Comparison of ENCODE assay signal across 25 cellular contexts in the genomic region with DNA sequence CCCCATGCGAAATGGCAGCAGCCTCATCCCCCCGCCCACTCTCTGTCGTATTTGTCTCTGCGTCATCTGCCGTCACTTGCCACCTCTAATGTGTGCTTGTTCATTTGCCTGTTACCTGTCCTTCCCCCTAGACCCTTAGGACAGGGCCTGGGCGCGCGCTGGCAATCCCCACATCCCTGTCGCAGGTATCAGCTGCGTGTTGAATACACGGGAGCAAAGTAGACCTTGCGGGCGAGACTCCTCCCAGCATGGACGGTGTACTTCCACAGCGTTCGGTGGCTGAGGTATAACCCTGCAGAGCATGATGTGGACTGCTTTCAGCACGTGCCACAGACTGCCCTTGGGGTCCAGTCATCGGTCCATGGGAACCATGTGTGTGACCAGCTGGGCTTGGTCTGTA.
A peak's percentile ranks its signal among the peaks of the same experiment; 100 is the strongest.
DNase-seq lines count a peak whose midpoint lies in the region; ATAC-seq and TF ChIP-seq lines count a peak whose summit lies in the region.
"Had no signal": no experiment of that assay in that cellular context is flagged by ENCODE, and none has a peak within 500 bp of the region (broad histone marks: within the 10 kb centered on the region; RNA-seq: fewer than 3 reads in every experiment).

No MANE protein-coding gene starts in this region.

- no peaks in the 10 kb centered on the region for H3K9me3 ChIP-seq in aorta (ENCODE audit: control insufficient read depth, low read length)
- H3K9me3 ChIP-seq in CD8-positive, alpha-beta T cell (ENCODE audit: low read length), result no peaks in the 10 kb centered on the region
- H3K9me3 ChIP-seq: adrenal gland, heart right ventricle, stomach, tibial nerve had no signal

- peaks cover 12 to 26% of the 10 kb centered on the region in 2 donors for H3K4me1 Mint-ChIP-seq in natural killer cell treated with Interleukin-12 subunit alpha and Interleukin-12 subunit beta and Interleukin-15 and Interleukin-18, amount 100 ng/mL, for 72 hours (ENCODE audit: low read depth in 2 of 2)
- peaks cover 0 to 11% of the 10 kb centered on the region in 2 donors for H3K4me1 Mint-ChIP-seq in natural killer cell
- H3K4me1 Mint-ChIP-seq in activated CD4-positive, alpha-beta memory T cell treated with anti-CD3 and anti-CD28 coated beads for 36 hours (ENCODE audit: low read depth), result peaks cover 36% of the 10 kb centered on the region
- peaks cover 26% of the 10 kb centered on the region for H3K4me1 Mint-ChIP-seq in CD8-positive, alpha-beta T cell (ENCODE audit: low read depth)

- intact Hi-C loops in natural killer cell (cut with micrococcal nuclease) (no loop called here), aorta (cut with DNase I) (no loop called here)
- intact Hi-C loops in activated CD4-positive, alpha-beta memory T cell treated with anti-CD3 and anti-CD28 coated beads for 36 hours (cut with micrococcal nuclease), result no loop called here
- intact Hi-C loops in CD8-positive, alpha-beta T cell (cut with DNase I, micrococcal nuclease), result no loop called here

- no peaks in the 10 kb centered on the region for H3K27me3 Mint-ChIP-seq in natural killer cell treated with Interleukin-12 subunit alpha and Interleukin-12 subunit beta and Interleukin-15 and Interleukin-18, amount 100 ng/mL, for 72 hours
- no peaks in the 10 kb centered on the region for H3K27me3 Mint-ChIP-seq in natural killer cell (ENCODE audit: low read depth in 2 of 2)
- no peaks in the 10 kb centered on the region for H3K27me3 Mint-ChIP-seq in activated CD4-positive, alpha-beta memory T cell treated with anti-CD3 and anti-CD28 coated beads for 36 hours
- no peaks in the 10 kb centered on the region for H3K27me3 Mint-ChIP-seq in CD8-positive, alpha-beta T cell (ENCODE audit: low read depth)
- H3K27me3 Mint-ChIP-seq: activated T-helper 17 cell treated with anti-CD3 and anti-CD28 coated beads, Interleukin-2, amount 50 U/mL, for 72 hours; memory B cell had no signal

- peaks cover 0 to 3% of the 10 kb centered on the region in 2 donors for H3K36me3 ChIP-seq in aorta (ENCODE audit: control insufficient read depth in 1 of 2, insufficient read depth in 2 of 2, low read length in 1 of 2)
- peaks cover 20% of the 10 kb centered on the region for H3K36me3 ChIP-seq in CD8-positive, alpha-beta T cell (ENCODE audit: insufficient read depth, low read length)
- H3K36me3 ChIP-seq: adrenal gland had no signal

- H3K27ac ChIP-seq in aorta (ENCODE audit: low read depth in 1 of 2, low read length in 2 of 2), result no peak overlapping the region
- H3K27ac ChIP-seq in CD8-positive, alpha-beta T cell (ENCODE audit: low read depth, low read length), result no peak overlapping the region
- H3K27ac ChIP-seq: brain microvascular endothelial cell, tibial nerve had no signal

- ATAC-seq in natural killer cell treated with Interleukin-12 subunit alpha and Interleukin-12 subunit beta and Interleukin-15 and Interleukin-18, amount 100 ng/mL, for 72 hours, result no peak
- ATAC-seq in natural killer cell (no peak), aorta (ENCODE audit: low FRiP score) (no peak)
- ATAC-seq in CD8-positive, alpha-beta T cell, result no peak
- ATAC-seq: activated T-helper 17 cell treated with anti-CD3 and anti-CD28 coated beads, Interleukin-2, amount 50 U/mL, for 72 hours; heart right ventricle; HepG2; sciatic nerve had no signal

- no peaks in the 10 kb centered on the region for H3K9me3 Mint-ChIP-seq in natural killer cell treated with Interleukin-12 subunit alpha and Interleukin-12 subunit beta and Interleukin-15 and Interleukin-18, amount 100 ng/mL, for 72 hours
- H3K9me3 Mint-ChIP-seq in natural killer cell, result no peaks in the 10 kb centered on the region
- H3K9me3 Mint-ChIP-seq in activated CD4-positive, alpha-beta memory T cell treated with anti-CD3 and anti-CD28 coated beads for 36 hours, result no peaks in the 10 kb centered on the region
- no peaks in the 10 kb centered on the region for H3K9me3 Mint-ChIP-seq in CD8-positive, alpha-beta T cell
- H3K9me3 Mint-ChIP-seq: activated T-helper 17 cell treated with anti-CD3 and anti-CD28 coated beads, Interleukin-2, amount 50 U/mL, for 72 hours; memory B cell had no signal

- peaks cover 6% of the 10 kb centered on the region for H3K36me3 Mint-ChIP-seq in natural killer cell treated with Interleukin-12 subunit alpha and Interleukin-12 subunit beta and Interleukin-15 and Interleukin-18, amount 100 ng/mL, for 72 hours
- H3K36me3 Mint-ChIP-seq in natural killer cell, result no peaks in the 10 kb centered on the region
- H3K36me3 Mint-ChIP-seq in activated CD4-positive, alpha-beta memory T cell treated with anti-CD3 and anti-CD28 coated beads for 36 hours, result peaks cover 22% of the 10 kb centered on the region
- H3K36me3 Mint-ChIP-seq in CD8-positive, alpha-beta T cell, result peaks cover 50% of the 10 kb centered on the region

- H3K4me3 ChIP-seq in aorta (ENCODE audit: low read length in 2 of 2), result no peak overlapping the region
- no peak overlapping the region for H3K4me3 ChIP-seq in CD8-positive, alpha-beta T cell (ENCODE audit: low read depth, low read length)
- H3K4me3 ChIP-seq: heart right ventricle, stomach, tibial nerve had no signal

- no peak for TF ChIP-seq CTCF in natural killer cell (IDR thresholded peaks at IDR 0.05)
- no peak for TF ChIP-seq CTCF in CD8-positive, alpha-beta T cell (IDR thresholded peaks at IDR 0.05)

- no peaks in the 10 kb centered on the region for H3K4me1 ChIP-seq in aorta (ENCODE audit: control insufficient read depth in 1 of 2, insufficient read depth in 2 of 2, low read length in 2 of 2)
- no peaks in the 10 kb centered on the region for H3K4me1 ChIP-seq in CD8-positive, alpha-beta T cell (ENCODE audit: insufficient read depth, low read length)
- H3K4me1 ChIP-seq: stomach, tibial nerve had no signal

- POLR2A ChIA-PET in activated CD4-positive, alpha-beta memory T cell treated with anti-CD3 and anti-CD28 coated beads for 36 hours (lab: Charles Lee), result no interaction called here
- POLR2A ChIA-PET in CD8-positive, alpha-beta T cell (lab: Charles Lee), result no interaction called here

- H3K27ac Mint-ChIP-seq in natural killer cell treated with Interleukin-12 subunit alpha and Interleukin-12 subunit beta and Interleukin-15 and Interleukin-18, amount 100 ng/mL, for 72 hours, result peak overlapping the region in 1 of 2 donors; percentile 54
- H3K27ac Mint-ChIP-seq in natural killer cell, result no peak overlapping the region
- H3K27ac Mint-ChIP-seq in activated CD4-positive, alpha-beta memory T cell treated with anti-CD3 and anti-CD28 coated beads for 36 hours, result peak overlapping the region; percentile 10
- no peak overlapping the region for H3K27ac Mint-ChIP-seq in CD8-positive, alpha-beta T cell
- H3K27ac Mint-ChIP-seq: memory B cell had no signal

- H3K4me3 Mint-ChIP-seq in natural killer cell treated with Interleukin-12 subunit alpha and Interleukin-12 subunit beta and Interleukin-15 and Interleukin-18, amount 100 ng/mL, for 72 hours, result no peak overlapping the region
- no peak overlapping the region for H3K4me3 Mint-ChIP-seq in natural killer cell
- H3K4me3 Mint-ChIP-seq in activated CD4-positive, alpha-beta memory T cell treated with anti-CD3 and anti-CD28 coated beads for 36 hours, result no peak overlapping the region
- no peak overlapping the region for H3K4me3 Mint-ChIP-seq in CD8-positive, alpha-beta T cell
- H3K4me3 Mint-ChIP-seq: activated T-helper 17 cell treated with anti-CD3 and anti-CD28 coated beads, Interleukin-2, amount 50 U/mL, for 72 hours; memory B cell had no signal

- CTCF ChIA-PET in activated CD4-positive, alpha-beta memory T cell treated with anti-CD3 and anti-CD28 coated beads for 36 hours (lab: Charles Lee), result no interaction called here
- CTCF ChIA-PET in CD8-positive, alpha-beta T cell (lab: Charles Lee), result interaction anchor here (1.2 to 1.3 kb wide), 2 partner anchors 12 to 16 kb away, joined by 3 read pairs; no protein-coding TSS in a partner anchor

- WGBS in aorta, 2 donors, result 96% methylated on average over 18 of the region's 18 CpGs

- peak; percentile 28 for DNase-seq in natural killer cell treated with Interleukin-12 subunit alpha and Interleukin-12 subunit beta and Interleukin-15 and Interleukin-18, amount 100 ng/mL, for 72 hours (ENCODE audit: low spot score)
- DNase-seq in natural killer cell (no peak), mesenteric fat pad (ENCODE audit: low spot score) (peak; percentile 76), aorta (peak; percentile 37 to 66), DMS53 (lab: John Stamatoyannopoulos, UW) (no peak)
- DNase-seq in activated CD4-positive, alpha-beta memory T cell treated with anti-CD3 and anti-CD28 coated beads for 36 hours, result no peak
- no peak for DNase-seq in CD8-positive, alpha-beta T cell
- DNase-seq: brain microvascular endothelial cell; DMS 273 treated with DMSO at 0.1 percent for 48 hours; effector CD8-positive, alpha-beta T cell; foreskin fibroblast; heart right ventricle; NCI-H1105; NCI-H2081; NCI-H345; NCI-H774; stimulated activated CD4-positive, alpha-beta T cell treated with anti-CD3 and anti-CD28 coated beads, Interleukin-15, amount 100 ng/mL, for 24 hours; stomach; T1000 had no signal

- H3K27me3 ChIP-seq in aorta (ENCODE audit: control insufficient read depth in 1 of 2, insufficient read depth in 2 of 2, low read length in 1 of 2), result no peaks in the 10 kb centered on the region
- no peaks in the 10 kb centered on the region for H3K27me3 ChIP-seq in CD8-positive, alpha-beta T cell (ENCODE audit: insufficient read depth, low read length)
- H3K27me3 ChIP-seq: adrenal gland, brain microvascular endothelial cell, heart right ventricle, stomach, tibial nerve had no signal

Comparison
In these comparisons a context has a peak if more than half of its experiments do, and no peak if none do; other contexts are left out.
1. DNase-seq: peak in natural killer cell treated with Interleukin-12 subunit alpha and Interleukin-12 subunit beta and Interleukin-15 and Interleukin-18, amount 100 ng/mL, for 72 hours (single experiment), mesenteric fat pad (single experiment) and aorta (2 of 2); none in natural killer cell (single experiment), activated CD4-positive, alpha-beta memory T cell treated with anti-CD3 and anti-CD28 coated beads for 36 hours (single experiment), CD8-positive, alpha-beta T cell (0 of 7) and DMS53 (single experiment).